Comparison of ENCODE assay signal across 1 cellular context in genomic region chr6:44309631-44310030, GRCh38.
TF ChIP-seq lines count a peak whose summit lies in the region.

No MANE protein-coding gene starts in this region.

TF ChIP-seq in IMR-90, 13 proteins besides CTCF, POLR2A, EP300 and RAD21:
- TF ChIP-seq MAFK (IDR thresholded peaks at IDR 0.05; ENCODE audit: low read depth, low read length) = no peak
- no peak for TF ChIP-seq MAZ (IDR thresholded peaks at IDR 0.05; ENCODE audit: borderline replicate concordance, low read depth, low read length)
- no peak for TF ChIP-seq RCOR1 (IDR thresholded peaks at IDR 0.05; ENCODE audit: insufficient replicate concordance, low read length)
- TF ChIP-seq RFX5 (IDR thresholded peaks at IDR 0.05; ENCODE audit: low read depth, low read length) = no peak
- TF ChIP-seq MXI1 (IDR thresholded peaks at IDR 0.05; ENCODE audit: borderline replicate concordance, low read depth, low read length) = no peak
- TF ChIP-seq NFE2L2 (IDR thresholded peaks at IDR 0.05; ENCODE audit: low read depth, low read length) = no peak
- TF ChIP-seq SMC3 (IDR thresholded peaks at IDR 0.05; ENCODE audit: low read depth, low read length) = no peak
- no peak for TF ChIP-seq USF2 (IDR thresholded peaks at IDR 0.05; ENCODE audit: low read depth, low read length)
- TF ChIP-seq FOS (IDR thresholded peaks at IDR 0.05; ENCODE audit: low read depth, low read length) = no peak
- TF ChIP-seq ELK1 (IDR thresholded peaks at IDR 0.05; ENCODE audit: borderline replicate concordance, low read depth, low read length) = no peak
- TF ChIP-seq BHLHE40 (IDR thresholded peaks at IDR 0.05; ENCODE audit: low read depth, low read length) = no peak
- no peak for TF ChIP-seq CHD1 (IDR thresholded peaks at IDR 0.05; ENCODE audit: low read depth, low read length)
- TF ChIP-seq CEBPB (IDR thresholded peaks at IDR 0.05; ENCODE audit: low read depth, low read length) = no peak
